8 cellular contexts compared by ENCODE assay signal in genomic region chr10:52779541-52780390, GRCh38. TPM values are rescaled to one million over a fixed set of nuclear protein-coding genes. Genes with fewer than 3 reads are reported as not detected.
A peak's percentile ranks its signal among the peaks of the same experiment; 100 is the strongest.
DNase-seq lines count a peak whose midpoint lies in the region; ATAC-seq lines count a peak whose summit lies in the region.

No MANE protein-coding gene starts in this region.

- DNase-seq in DMS 273 (lab: John Stamatoyannopoulos, UW; ENCODE audit: unreplicated experiment) (peak; percentile 55), DMS 273 treated with DMSO at 0.1 percent for 48 hours (lab: John Stamatoyannopoulos, UW) (no peak), SHP77 treated with DMSO at 0.1 percent for 48 hours (lab: John Stamatoyannopoulos, UW) (peak; percentile 6), cerebellar cortex (ENCODE audit: low spot score) (peak; percentile 52), left colon (peak in 1 of 2 donors; percentile 59)
- peak; percentile 4 for DNase-seq in stimulated activated CD8-positive, alpha-beta memory T cell treated with anti-CD3 and anti-CD28 coated beads, Interleukin-7, amount 100 ng/mL, for 24 hours (ENCODE audit: low read depth)

- peak; percentile 86 for ATAC-seq in GM21367 (IDR thresholded peaks at IDR 0.05; ENCODE audit: unreplicated experiment)
- peak; percentile 94 for ATAC-seq in HG03520 (IDR thresholded peaks at IDR 0.05; ENCODE audit: unreplicated experiment)
- ATAC-seq in left colon: peak; percentile 75

- intact Hi-C loops in left colon (cut with DNase I, micrococcal nuclease): no loop called here

RNA-seq across cellular contexts. Expression of gene MBL2, which starts 7.2 kb away (rescaled TPM):
- total RNA-seq in left colon: not detected
